8 cellular contexts compared by ENCODE assay signal in the genomic region with DNA sequence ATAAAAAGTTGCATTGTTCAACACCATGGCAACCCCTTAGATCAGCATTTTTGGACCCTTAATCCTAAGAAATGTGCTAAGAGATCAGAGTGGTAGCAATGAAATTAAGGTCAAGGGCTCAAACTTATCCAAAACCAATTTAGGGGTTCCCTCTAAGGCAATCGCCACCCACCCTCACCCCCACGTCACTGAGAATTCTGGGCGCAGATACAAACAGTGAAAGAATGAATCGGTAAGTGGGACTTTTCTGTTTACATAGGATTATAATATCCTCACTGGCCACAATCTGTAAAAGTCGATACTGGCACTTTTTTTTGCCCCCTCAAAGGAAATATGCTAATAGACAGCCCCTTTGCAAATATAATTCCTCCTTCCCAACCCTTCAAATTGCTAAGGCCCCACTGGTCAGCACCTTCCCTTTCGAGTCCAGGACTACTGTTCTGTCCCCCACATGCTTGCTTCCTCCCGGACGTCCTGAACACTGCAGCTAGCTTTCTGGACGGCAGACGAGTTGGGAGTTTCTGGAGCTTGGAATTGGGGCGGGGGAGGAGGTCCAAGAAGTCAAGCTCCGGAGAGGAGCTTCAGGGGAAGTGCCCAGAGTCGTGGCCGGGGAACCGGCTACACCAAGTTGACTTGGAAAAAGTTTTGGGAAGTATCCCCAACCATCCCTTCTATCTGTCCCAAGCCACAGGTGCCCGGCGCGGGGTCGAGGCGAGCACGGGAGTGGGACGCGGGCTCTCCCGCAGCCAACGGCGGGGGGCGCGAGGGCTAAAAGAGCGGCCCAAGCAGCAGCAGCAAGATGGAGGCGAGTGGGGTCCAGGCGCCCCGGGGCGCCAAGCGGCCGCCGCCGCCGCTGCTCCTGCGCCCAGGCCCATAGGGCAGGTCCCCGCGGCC. TPM values are rescaled to one million over a fixed set of nuclear protein-coding genes. Genes with fewer than 3 reads are reported as not detected.
DNase-seq lines count a peak whose midpoint lies in the region; ATAC-seq, FAIRE-seq and TF ChIP-seq lines count a peak whose summit lies in the region.

No MANE protein-coding gene starts in this region.

- ATAC-seq in HepG2 (no peak), aorta (ENCODE audit: low FRiP score) (no peak)

- intact Hi-C loops in HepG2 (cut with micrococcal nuclease; ENCODE audit: unreplicated experiment) = no loop called here
- intact Hi-C loops in aorta (cut with DNase I) = loop anchor here (5.0 to 10.0 kb wide), 6 partner anchors 117 to 460 kb away; no protein-coding TSS in a partner anchor

- TF ChIP-seq POLR2A in HepG2 (IDR thresholded peaks at IDR 0.05; ENCODE audit: insufficient read depth in 1 of 2, low read depth in 2 of 2, low read length in 2 of 2) = no peak

- BruUV-seq in HepG2 (replicated peaks; lab: Mats Ljungman, UMichigan) = no TSS peak

- peak overlapping the region; percentile 60 to 76 for H3K27ac ChIP-seq in liver (ENCODE audit: low read depth in 1 of 2, low read length in 2 of 2)
- no peak overlapping the region for H3K27ac ChIP-seq in HepG2 (ENCODE audit: extremely low read length, insufficient read depth, low read length)
- H3K27ac ChIP-seq in muscle layer of colon (ENCODE audit: low read depth, low read length) = peak overlapping the region; percentile 98
- peak overlapping the region; percentile 95 to 97 for H3K27ac ChIP-seq in aorta (ENCODE audit: low read depth in 1 of 2, low read length in 2 of 2)

- H3K36me3 ChIP-seq in liver (ENCODE audit: control insufficient read depth in 4 of 4, insufficient read depth in 3 of 4, low read depth in 1 of 4, low read length in 3 of 4) = no peaks in the 10 kb centered on the region
- no peaks in the 10 kb centered on the region for H3K36me3 ChIP-seq in HepG2 (replicated peaks in 1 of 2; ENCODE audit: control insufficient read depth in 1 of 2, insufficient read depth in 2 of 2, low read length in 2 of 2)
- peaks cover 8% of the 10 kb centered on the region for H3K36me3 ChIP-seq in muscle layer of colon (ENCODE audit: insufficient read depth, low read length)
- H3K36me3 ChIP-seq in aorta (ENCODE audit: control insufficient read depth in 1 of 2, insufficient read depth in 2 of 2, low read length in 1 of 2) = no peaks in the 10 kb centered on the region

- TF ChIP-seq CTCF in liver (IDR thresholded peaks at IDR 0.05; ENCODE audit: low read depth, low read length, missing input control) = no peak
- no peak for TF ChIP-seq CTCF in HepG2 (CRISPR knock-in tag; IDR thresholded peaks at IDR 0.05)

- CTCF ChIA-PET in HepG2 (lab: Yijun Ruan, JAX; ENCODE audit: low intra/inter-chr PET ratio, low total read pairs) = no interaction called here

- in situ Hi-C loops in HepG2 (cut with HindIII; ENCODE audit: extremely low pct_ligation_motif_present, low pct_unique_long_range_greater_than_20kb) = no loop called here

- WGBS in liver = 9% methylated on average over 41 of the region's 41 CpGs
- WGBS in HepG2 (ENCODE audit: low lambda C conversion rate) = 74% methylated on average over 33 of the region's 41 CpGs
- WGBS in aorta, 2 donors = 6 to 8% methylated on average over 37 to 41 of the region's 41 CpGs

- no peaks in the 10 kb centered on the region for H3K79me2 ChIP-seq in HepG2 (ENCODE audit: insufficient read depth, low read length)

- TF ChIP-seq EP300 in HepG2 (IDR thresholded peaks at IDR 0.05; ENCODE audit: low read depth in 2 of 2, low read length in 2 of 2) = no peak
- TF ChIP-seq EP300 in HepG2 (CRISPR knock-in tag; IDR thresholded peaks at IDR 0.05; ENCODE audit: borderline replicate concordance) = no peak

- H3K4me3 ChIP-seq in liver (ENCODE audit: low read depth in 1 of 3, low read length in 3 of 3) = peak overlapping the region in 2 of 3 donors; percentile 60 to 80
- H3K4me3 ChIP-seq in HepG2 (replicated peaks in 1 of 3; ENCODE audit: insufficient read depth in 1 of 3, low read depth in 2 of 3, low read length in 3 of 3) = no peak overlapping the region
- H3K4me3 ChIP-seq in muscle layer of colon (ENCODE audit: low read depth in 1 of 2, low read length in 2 of 2) = peak overlapping the region; percentile 92 to 96
- H3K4me3 ChIP-seq in aorta (ENCODE audit: low read length in 2 of 2) = peak overlapping the region; percentile 98 to 99

- H3K9ac ChIP-seq in liver (ENCODE audit: low read depth in 1 of 2, low read length in 2 of 2) = no peak overlapping the region
- H3K9ac ChIP-seq in HepG2 (ENCODE audit: insufficient read depth, low read depth, low read length) = no peak overlapping the region
- H3K9ac ChIP-seq in muscle layer of colon (ENCODE audit: low read length) = peak overlapping the region; percentile 91

- DNase-seq in HepG2 (ENCODE audit: low spot score) (no peak), ecto neural progenitor cell (ENCODE audit: low spot score) (peak; percentile 63), aorta (peak in 1 of 2 donors; percentile 55), DMS53 treated with DMSO at 0.1 percent for 48 hours (lab: John Stamatoyannopoulos, UW; ENCODE audit: unreplicated experiment) (no peak), NCI-H2196 treated with DMSO at 0.1 percent for 48 hours (lab: John Stamatoyannopoulos, UW; ENCODE audit: unreplicated experiment) (no peak), cortex of kidney (lab: John Stamatoyannopoulos, UW) (no peak)

- TF ChIP-seq RAD21 in liver (IDR thresholded peaks at IDR 0.05) (no peak), HepG2 (CRISPR knock-in tag; IDR thresholded peaks at IDR 0.05) (no peak)

- H3K4me1 ChIP-seq in liver (ENCODE audit: control insufficient read depth in 4 of 4, insufficient read depth in 4 of 4, low read length in 3 of 4) (peaks cover 10 to 46% (median 30%) of the 10 kb centered on the region in 4 donors), HepG2 (ENCODE audit: insufficient read depth, low read length) (peaks cover 14% of the 10 kb centered on the region), muscle layer of colon (ENCODE audit: insufficient read depth, low read length) (peaks cover 30% of the 10 kb centered on the region), aorta (ENCODE audit: control insufficient read depth in 1 of 2, insufficient read depth in 2 of 2, low read length in 2 of 2) (no peaks in the 10 kb centered on the region)

- H3K4me2 ChIP-seq in HepG2 (ENCODE audit: low read depth, low read length) = no peak overlapping the region

- no peak overlapping the region for H2AFZ ChIP-seq in HepG2 (ENCODE audit: low read length)

- POLR2A ChIA-PET in HepG2 (lab: Yijun Ruan, JAX) = no interaction called here

- H3K27me3 ChIP-seq in liver (ENCODE audit: control insufficient read depth in 4 of 4, insufficient read depth in 4 of 4, low read length in 3 of 4) (peaks cover 0 to 14% (median 0%) of the 10 kb centered on the region in 4 donors), HepG2 (ENCODE audit: control insufficient read depth in 1 of 2, insufficient read depth in 2 of 2, low read length in 2 of 2) (peaks cover 4 to 66% of the 10 kb centered on the region in 2 experiments), muscle layer of colon (ENCODE audit: control insufficient read depth in 1 of 2, insufficient read depth in 2 of 2, low read length in 2 of 2) (no peaks in the 10 kb centered on the region), aorta (ENCODE audit: control insufficient read depth in 1 of 2, insufficient read depth in 2 of 2, low read length in 1 of 2) (no peaks in the 10 kb centered on the region)

- no peaks in the 10 kb centered on the region for H3K9me3 ChIP-seq in liver (ENCODE audit: control insufficient read depth in 4 of 4, low read length in 3 of 4)
- no peaks in the 10 kb centered on the region for H3K9me3 ChIP-seq in HepG2 (ENCODE audit: low read length)
- no peaks in the 10 kb centered on the region for H3K9me3 ChIP-seq in muscle layer of colon (ENCODE audit: low read length)
- H3K9me3 ChIP-seq in aorta (ENCODE audit: control insufficient read depth, low read length) = no peaks in the 10 kb centered on the region

- FAIRE-seq in HepG2 (lab: Jason Lieb, UNC) = no peak

- no peaks in the 10 kb centered on the region; the same call in none of the 2 replicates for H4K20me1 ChIP-seq in HepG2 (ENCODE audit: insufficient read depth, low read length)

TF ChIP-seq in liver, 16 proteins besides CTCF, POLR2A, EP300 and RAD21 (continues in another document):
- TF ChIP-seq SP1 (IDR thresholded peaks at IDR 0.05) (no peak), FOXA2 (IDR thresholded peaks at IDR 0.05) (no peak), NR2F2 (IDR thresholded peaks at IDR 0.05) (no peak), YY1 (IDR thresholded peaks at IDR 0.05) (no peak)

TF ChIP-seq in HepG2, 621 proteins besides CTCF, POLR2A, EP300 and RAD21 (continues in another document):
- no peak for TF ChIP-seq POLR2AphosphoS5 (IDR thresholded peaks at IDR 0.05; ENCODE audit: low read depth, low read length)
- no peak for TF ChIP-seq HNRNPK (IDR thresholded peaks at IDR 0.05; ENCODE audit: low read depth, low read length, poor library complexity, severe bottlenecking)
- no peak for TF ChIP-seq ZNF549 (CRISPR knock-in tag; IDR thresholded peaks at IDR 0.05)

RNA-seq across cellular contexts. Expression of gene GAS1, which starts 2.1 kb away (rescaled TPM):
- total RNA-seq in liver (1 to 10 TPM; 1.1 to 7.4 TPM), HepG2 (2016; rRNA removed; fragmentation: Illumina TruSeq; extraction: Trizol) (not detected in 2 replicates), aorta (100 to 1,000 TPM; 105 to 111 TPM)
- polyA plus RNA-seq in liver (1 to 10 TPM in 1 of 2 donors, under 1 TPM in 1; 0.46 to 1.0 TPM), HepG2 (2011; rRNA removed) (not detected in 2 replicates), aorta (1 to 10 TPM; 3.6 to 9.3 TPM)
- not detected in 2 replicates for total RNA-seq in HepG2 (2016; cell fraction: cytosol; rRNA removed; fragmentation: Illumina TruSeq; extraction: Trizol; ENCODE audit: low read depth)
- not detected in 2 replicates for total RNA-seq in HepG2 (2016; cell fraction: insoluble cytoplasmic fraction; rRNA removed; fragmentation: Illumina TruSeq; extraction: Trizol)
- total RNA-seq in HepG2 (2016; cell fraction: membrane; rRNA removed; fragmentation: Illumina TruSeq; extraction: Trizol) = not detected in 2 replicates
- not detected in 2 replicates for total RNA-seq in HepG2 (2016; cell fraction: nucleus; rRNA removed; fragmentation: Illumina TruSeq; extraction: Trizol)
- polyA plus RNA-seq in HepG2 (2011; cell fraction: cytosol; rRNA removed) = not detected in 2 replicates
- polyA plus RNA-seq in HepG2 (2011; cell fraction: nucleus; rRNA removed) = not detected in 2 replicates
- not detected in 2 replicates for polyA plus RNA-seq in HepG2 (2012)
- not detected in 2 replicates for polyA plus RNA-seq in HepG2 (2016; cell fraction: cytosol; fragmentation: Illumina TruSeq; extraction: Trizol; ENCODE audit: low read depth)
- polyA plus RNA-seq in HepG2 (2016; cell fraction: insoluble cytoplasmic fraction; fragmentation: Illumina TruSeq; extraction: Trizol; ENCODE audit: low read depth) = not detected in 2 replicates
- not detected in 2 replicates for polyA plus RNA-seq in HepG2 (2016; cell fraction: membrane; fragmentation: Illumina TruSeq; extraction: Trizol; ENCODE audit: low read depth)
- not detected in 2 replicates for polyA plus RNA-seq in HepG2 (2016; cell fraction: nucleus; fragmentation: Illumina TruSeq; extraction: Trizol; ENCODE audit: insufficient read depth, low read depth)
- 28.1 TPM in 1 of 2 replicates, not detected in the other for polyA minus RNA-seq in HepG2 (2011; rRNA and poly(A)+ RNA removed; ENCODE audit: low replicate concordance)
- polyA minus RNA-seq in HepG2 (2011; cell fraction: cytosol; rRNA and poly(A)+ RNA removed) = 0.30 and 0.88 TPM in 2 replicates
- 0.13 TPM in 1 of 2 replicates, not detected in the other for polyA minus RNA-seq in HepG2 (2011; cell fraction: nucleus; rRNA and poly(A)+ RNA removed)

Comparison
In these comparisons a context has a peak if more than half of its experiments do, and no peak if none do; other contexts are left out.
1. H3K4me3 ChIP-seq: peak in liver (2 of 3), muscle layer of colon (2 of 2) and aorta (2 of 2); none in HepG2 (0 of 3).
2. RNA of gene GAS1, which starts 2.1 kb away (total RNA-seq): 105 to 111 TPM in aorta; 1.1 to 7.4 TPM in liver and not detected in HepG2; every median in the first group is over 10 times any median in the second.